1 cellular context compared by ENCODE assay signal in genomic region chr1:170369417-170369816, GRCh38.
TF ChIP-seq lines count a peak whose summit lies in the region.

No MANE protein-coding gene starts in this region.

TF ChIP-seq in SK-N-SH, 30 proteins besides CTCF, POLR2A, EP300 and RAD21 (continued from another document):
- TF ChIP-seq TEAD4 (IDR thresholded peaks at IDR 0.05; ENCODE audit: borderline replicate concordance, insufficient read depth): no peak
- no peak for TF ChIP-seq TAF1 (IDR thresholded peaks at IDR 0.05; ENCODE audit: borderline replicate concordance, low read depth, low read length)
- no peak for TF ChIP-seq NFIC (IDR thresholded peaks at IDR 0.05; ENCODE audit: borderline replicate concordance)
- TF ChIP-seq RFX5 (IDR thresholded peaks at IDR 0.05; ENCODE audit: low read length): no peak
